ENCODE assay signal across 10 cellular contexts in the genomic region with DNA sequence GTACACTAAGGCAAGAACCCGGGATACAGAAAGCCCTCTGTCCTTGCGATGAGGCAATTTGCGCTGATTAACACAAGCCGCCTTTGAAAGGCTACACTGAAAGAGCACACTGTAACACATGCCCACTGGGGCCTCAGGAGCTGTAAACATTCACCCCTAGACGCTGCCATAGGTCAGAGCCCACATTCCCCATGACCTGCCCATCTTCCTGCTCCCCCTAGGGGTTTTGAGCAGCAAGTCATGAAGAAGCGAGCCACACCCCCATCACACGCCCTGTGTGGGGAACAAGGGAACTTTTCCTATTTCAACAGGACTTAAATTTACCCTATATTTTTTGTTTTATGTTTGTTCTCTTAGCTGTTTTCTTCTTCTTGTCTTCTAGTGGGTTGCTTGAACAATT. TPM values are rescaled to one million over a fixed set of nuclear protein-coding genes. Genes with fewer than 3 reads are reported as not detected.
DNase-seq lines count a peak whose midpoint lies in the region; ATAC-seq and TF ChIP-seq lines count a peak whose summit lies in the region.
"Had no signal": no experiment of that assay in that cellular context is flagged by ENCODE, and none has a peak within 500 bp of the region (broad histone marks: within the 10 kb centered on the region; RNA-seq: fewer than 3 reads in every experiment).

No MANE protein-coding gene starts in this region.

- TF ChIP-seq CTCF in foreskin keratinocyte (conservative IDR thresholded peaks at IDR 0.05) = peak; percentile 42
- TF ChIP-seq CTCF in coronary artery (IDR thresholded peaks at IDR 0.05) = no peak
- TF ChIP-seq CTCF in osteocyte (IDR thresholded peaks at IDR 0.05) = no peak

- H3K4me3 Mint-ChIP-seq in osteocyte (ENCODE audit: unreplicated experiment) = no peak overlapping the region
- H3K4me3 Mint-ChIP-seq: central memory CD8-positive, alpha-beta T cell had no signal

- DNase-seq in HuH-7 (ENCODE audit: low spot score) (peak; percentile 36), foreskin keratinocyte (no peak), coronary artery (ENCODE audit: low spot score) (no peak), KG1 (lab: John Stamatoyannopoulos, UW) (no peak), osteocyte (ENCODE audit: extremely low spot score, unreplicated experiment) (no peak)

- H3K27ac ChIP-seq in foreskin keratinocyte = no peak overlapping the region
- no peak overlapping the region for H3K27ac ChIP-seq in coronary artery
- H3K27ac ChIP-seq: skin epidermis had no signal

- ATAC-seq in GM18502 (IDR thresholded peaks at IDR 0.05; ENCODE audit: poor library complexity, unreplicated experiment) (peak; percentile 95), GM21526 (IDR thresholded peaks at IDR 0.05; ENCODE audit: low FRiP score, unreplicated experiment) (peak; percentile 94), foreskin keratinocyte (peak; percentile 75), GM21737 (IDR thresholded peaks at IDR 0.05; ENCODE audit: unreplicated experiment) (no peak)

- H3K27me3 Mint-ChIP-seq in osteocyte (ENCODE audit: unreplicated experiment) = peaks cover 11% of the 10 kb centered on the region
- H3K27me3 Mint-ChIP-seq: central memory CD8-positive, alpha-beta T cell had no signal

- no peaks in the 10 kb centered on the region for H3K36me3 Mint-ChIP-seq in osteocyte (ENCODE audit: unreplicated experiment)

- H3K9me3 Mint-ChIP-seq in osteocyte (ENCODE audit: unreplicated experiment) = no peaks in the 10 kb centered on the region
- H3K9me3 Mint-ChIP-seq: central memory CD8-positive, alpha-beta T cell had no signal

- no peaks in the 10 kb centered on the region for H3K27me3 ChIP-seq in foreskin keratinocyte

- no peaks in the 10 kb centered on the region for H3K4me1 ChIP-seq in foreskin keratinocyte

- no peak overlapping the region for H3K4me3 ChIP-seq in coronary artery
- H3K4me3 ChIP-seq: skin epidermis had no signal

- no peaks in the 10 kb centered on the region for H3K4me1 Mint-ChIP-seq in osteocyte (ENCODE audit: unreplicated experiment)
- H3K4me1 Mint-ChIP-seq: central memory CD8-positive, alpha-beta T cell had no signal

- H3K27ac Mint-ChIP-seq in osteocyte (ENCODE audit: unreplicated experiment) = no peak overlapping the region

RNA-seq across cellular contexts. Expression of a gene that starts 47.8 kb away (rescaled TPM):
- not detected in 2 replicates for total RNA-seq in foreskin keratinocyte
- not detected in 2 replicates for polyA plus RNA-seq in foreskin keratinocyte
- total RNA-seq in osteocyte = not detected in 2 replicates
